1 cellular context compared by ENCODE assay signal in the genomic region with DNA sequence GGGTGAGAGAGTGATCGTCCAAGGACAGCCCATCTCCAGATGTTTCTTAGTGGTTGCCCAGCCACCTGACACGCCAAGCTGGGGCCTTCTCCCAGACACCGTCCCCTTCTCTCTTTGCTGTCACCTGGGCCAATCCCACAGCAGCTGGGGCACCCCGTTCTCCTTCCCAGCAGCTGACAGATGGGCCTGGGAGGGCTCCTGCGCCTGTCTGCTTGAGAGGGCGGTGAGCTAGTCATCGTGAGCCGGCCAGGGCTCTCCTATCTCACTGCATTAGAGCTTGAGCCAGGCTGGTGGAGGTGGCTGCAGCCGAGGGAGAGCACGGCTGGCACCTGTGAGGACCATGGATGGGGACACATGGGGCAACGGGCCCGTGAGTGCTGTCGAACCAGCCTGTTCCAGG.
TF ChIP-seq lines count a peak whose summit lies in the region.

No MANE protein-coding gene starts in this region.

TF ChIP-seq in IMR-90, 13 proteins besides CTCF, POLR2A, EP300 and RAD21 (continued from another document):
- TF ChIP-seq, protein P1, sequence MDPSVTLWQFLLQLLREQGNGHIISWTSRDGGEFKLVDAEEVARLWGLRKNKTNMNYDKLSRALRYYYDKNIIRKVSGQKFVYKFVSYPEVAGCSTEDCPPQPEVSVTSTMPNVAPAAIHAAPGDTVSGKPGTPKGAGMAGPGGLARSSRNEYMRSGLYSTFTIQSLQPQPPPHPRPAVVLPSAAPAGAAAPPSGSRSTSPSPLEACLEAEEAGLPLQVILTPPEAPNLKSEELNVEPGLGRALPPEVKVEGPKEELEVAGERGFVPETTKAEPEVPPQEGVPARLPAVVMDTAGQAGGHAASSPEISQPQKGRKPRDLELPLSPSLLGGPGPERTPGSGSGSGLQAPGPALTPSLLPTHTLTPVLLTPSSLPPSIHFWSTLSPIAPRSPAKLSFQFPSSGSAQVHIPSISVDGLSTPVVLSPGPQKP (IDR thresholded peaks at IDR 0.05; ENCODE audit: borderline replicate concordance, low read depth, low read length): no peak
